In genomic region chr19:46716672-46717033, GRCh38 we compare ENCODE assay signal across 1 cellular context.
TF ChIP-seq lines count a peak whose summit lies in the region.

No MANE protein-coding gene starts in this region.

TF ChIP-seq in K562, 482 proteins besides CTCF, POLR2A, EP300 and RAD21 (continues in another document):
- TF ChIP-seq HMG20B (CRISPR knock-in tag; IDR thresholded peaks at IDR 0.05), result no peak
- TF ChIP-seq UBTF (IDR thresholded peaks at IDR 0.05; ENCODE audit: borderline replicate concordance in 1 of 2, low read depth in 2 of 2, low read length in 2 of 2), result no peak
- no peak for TF ChIP-seq RREB1 (CRISPR knock-in tag; IDR thresholded peaks at IDR 0.05)
- peak; percentile 6; the same call in 1 of the 2 replicates for TF ChIP-seq PHF8 (IDR thresholded peaks at IDR 0.05; ENCODE audit: borderline replicate concordance, low read length)
- no peak for TF ChIP-seq CHD1 (IDR thresholded peaks at IDR 0.05; ENCODE audit: low read length)
- no peak for TF ChIP-seq CCNT2 (IDR thresholded peaks at IDR 0.05; ENCODE audit: borderline replicate concordance, extremely low read depth, insufficient read length, low read depth, low read length)
- TF ChIP-seq ARHGAP35 (IDR thresholded peaks at IDR 0.05; ENCODE audit: partially characterized antibody), result no peak
- no peak for TF ChIP-seq DPF2 (IDR thresholded peaks at IDR 0.05)
- no peak for TF ChIP-seq CHD7 (IDR thresholded peaks at IDR 0.05; ENCODE audit: low read depth, low read length)
- TF ChIP-seq MTA3 (IDR thresholded peaks at IDR 0.05; ENCODE audit: borderline replicate concordance), result no peak
- peak; percentile 82 for TF ChIP-seq PRDM10 (IDR thresholded peaks at IDR 0.05; ENCODE audit: partially characterized antibody)
- TF ChIP-seq RBM39 (optimal IDR thresholded peaks at IDR 0.05; ENCODE audit: low read depth, low read length), result no peak
- peak; percentile 72 for TF ChIP-seq ZBTB5 (IDR thresholded peaks at IDR 0.05)
- no peak for TF ChIP-seq JUN (IDR thresholded peaks at IDR 0.05; ENCODE audit: borderline replicate concordance, low read depth, low read length)
- TF ChIP-seq JUN (CRISPR knock-in tag; IDR thresholded peaks at IDR 0.05; ENCODE audit: borderline replicate concordance), result no peak
- TF ChIP-seq ETS1 (conservative IDR thresholded peaks at IDR 0.05; ENCODE audit: control insufficient read depth, low read depth, low read length), result 0 out of 2 replicates have a peak, but pooled peaks have one; percentile 21
- no peak for TF ChIP-seq PHB2 (IDR thresholded peaks at IDR 0.05; ENCODE audit: low read depth)
- TF ChIP-seq ZNF134 (CRISPR knock-in tag; conservative IDR thresholded peaks at IDR 0.05), result no peak
